In the genomic region with DNA sequence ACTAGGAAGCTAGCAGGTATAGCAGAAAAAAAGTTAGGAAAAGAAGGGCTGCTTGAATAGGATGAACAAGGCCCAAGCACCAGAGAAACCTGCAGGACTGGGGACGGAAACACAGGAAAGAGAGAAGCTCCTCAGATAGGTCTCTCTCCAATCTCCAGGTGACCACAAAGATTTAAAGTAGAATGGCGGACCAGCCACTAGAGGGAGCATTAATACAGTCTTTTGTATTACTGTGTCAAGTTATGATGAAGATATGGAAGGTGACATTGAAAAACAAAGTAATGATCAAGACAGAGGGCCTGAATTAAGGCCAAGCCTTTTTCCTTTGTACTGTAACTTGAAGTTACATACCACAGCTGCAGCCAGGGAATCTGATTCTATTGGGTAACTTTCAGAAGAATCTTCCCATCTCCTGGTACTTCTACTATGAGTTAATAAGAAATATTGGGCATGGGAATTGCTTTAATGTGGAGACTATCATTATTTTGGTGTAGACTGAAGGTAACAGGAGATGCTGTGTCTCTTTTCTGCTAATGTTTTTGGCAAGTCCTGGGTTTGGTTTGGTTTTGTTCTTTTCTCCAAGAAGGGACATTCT, we compare ENCODE assay signal across 8 cellular contexts. TPM values are rescaled to one million over a fixed set of nuclear protein-coding genes. Genes with fewer than 3 reads are reported as not detected.
DNase-seq lines count a peak whose midpoint lies in the region; ATAC-seq, FAIRE-seq and TF ChIP-seq lines count a peak whose summit lies in the region.

No MANE protein-coding gene starts in this region.

- no peaks in the 10 kb centered on the region for H3K27me3 ChIP-seq in dorsolateral prefrontal cortex
- peaks cover 0 to 3% of the 10 kb centered on the region in 2 donors for H3K27me3 ChIP-seq in tibial artery

- no peak overlapping the region for H3K4me3 ChIP-seq in A549
- H3K4me3 ChIP-seq in NB4 (ENCODE audit: low read depth, low read length): no peak overlapping the region
- no peak overlapping the region for H3K4me3 ChIP-seq in dorsolateral prefrontal cortex
- H3K4me3 ChIP-seq in tibial artery: no peak overlapping the region

- peak overlapping the region in 1 of 8 donors; percentile 16 for H3K4me3 Mint-ChIP-seq in naive B cell

- H3K4me2 ChIP-seq in A549: no peak overlapping the region

- POLR2A ChIA-PET in A549 (lab: Yijun Ruan, JAX): no interaction called here

- H3K27me3 Mint-ChIP-seq in naive B cell: no peaks in the 10 kb centered on the region

- CTCF ChIA-PET in A549 (lab: Yijun Ruan, JAX): interaction anchor here (0.6 to 3.8 kb wide), 17 partner anchors 9 to 375 kb away, joined by 3 to 28 read pairs (median 5); no protein-coding TSS in a partner anchor

- TF ChIP-seq POLR2A in A549 (IDR thresholded peaks at IDR 0.05; ENCODE audit: low read length) (no peak), NB4 (IDR thresholded peaks at IDR 0.05; ENCODE audit: extremely low read depth, insufficient read length) (no peak)

- no peak for TF ChIP-seq EP300 in A549 (IDR thresholded peaks at IDR 0.05)

- intact Hi-C loops in dorsolateral prefrontal cortex (cut with DNase I): no loop called here
- intact Hi-C loops in tibial artery (cut with DNase I; ENCODE audit: low total_unique reads): no loop called here

- ATAC-seq in A549 (peak; percentile 84 to 93), HG02642 (IDR thresholded peaks at IDR 0.05; ENCODE audit: poor library complexity, unreplicated experiment) (peak; percentile 73), naive B cell (ENCODE audit: low read depth in 2 of 2) (peak; percentile 90 to 94)

- WGBS in A549 (ENCODE audit: missing lambda C conversion rate): 2% methylated on average over 2 of the region's 2 CpGs

- H3K27ac Mint-ChIP-seq in naive B cell: peak overlapping the region in 4 of 6 donors; percentile 49 to 90 (median 78)

- H3K4me1 ChIP-seq in A549 (no peaks in the 10 kb centered on the region), tibial artery (no peaks in the 10 kb centered on the region)

- peaks cover 0 to 14% of the 10 kb centered on the region in 2 donors for H3K36me3 Mint-ChIP-seq in naive B cell

- H3K27ac ChIP-seq in A549 (no peak overlapping the region), dorsolateral prefrontal cortex (no peak overlapping the region), tibial artery (no peak overlapping the region)

- H3K36me3 ChIP-seq in tibial artery: no peaks in the 10 kb centered on the region

- DNase-seq in A549 (ENCODE audit: low read depth in 1 of 2, low spot score in 1 of 2) (peak; percentile 36 to 45), NB4 (ENCODE audit: low read depth) (peak; percentile 62), dorsolateral prefrontal cortex (peak in 2 of 10 donors; percentile 21 to 32), naive B cell (peak; percentile 58), tibial artery (peak in 1 of 2 donors; percentile 24)
- DNase-seq in activated CD4-positive, CD25-positive, alpha-beta regulatory T cell treated with anti-CD3 and anti-CD28 coated beads, Interleukin-2, amount 50 U/mL, for 72 hours: peak; percentile 44

- peak; percentile 94 for FAIRE-seq in A549 (lab: Jason Lieb, UNC)

- peaks cover 55 to 73% (median 55%) of the 10 kb centered on the region in 3 donors for H3K4me1 Mint-ChIP-seq in naive B cell

- TF ChIP-seq CTCF in A549 (IDR thresholded peaks at IDR 0.05) (peak; percentile 61), GM12872 (IDR thresholded peaks at IDR 0.05; ENCODE audit: insufficient read depth, low read depth, low read length) (peak; percentile 70), NB4 (IDR thresholded peaks at IDR 0.05; ENCODE audit: low read depth, low read length) (peak; percentile 49), dorsolateral prefrontal cortex (IDR thresholded peaks at IDR 0.05 in 54 of 56, conservative IDR thresholded peaks at IDR 0.05 in 2 of 56; ENCODE audit: low read depth in 1 of 56, partially characterized antibody in 56 of 56) (peak; percentile 38 to 74 (median 58)), tibial artery (IDR thresholded peaks at IDR 0.05) (peak; percentile 35 to 36)

- H3K9me3 ChIP-seq in A549 (no peaks in the 10 kb centered on the region), tibial artery (peaks cover 0 to 4% (median 2%) of the 10 kb centered on the region in 3 donors)

- no peaks in the 10 kb centered on the region for H3K9me3 Mint-ChIP-seq in naive B cell

- TF ChIP-seq RAD21 in A549 (conservative IDR thresholded peaks at IDR 0.05 in 1 of 2, IDR thresholded peaks at IDR 0.05 in 1 of 2): peak; percentile 29 to 39; a peak in 3 of 5 replicates

TF ChIP-seq in A549, 52 proteins besides CTCF, POLR2A, EP300 and RAD21 (continues in another document):
- TF ChIP-seq ZFP36 (IDR thresholded peaks at IDR 0.05; ENCODE audit: borderline replicate concordance, partially characterized antibody) (no peak), RARB (CRISPR knock-in tag; IDR thresholded peaks at IDR 0.05) (no peak), MAZ (IDR thresholded peaks at IDR 0.05; ENCODE audit: borderline replicate concordance, low read depth, low read length) (no peak), PHF8 (IDR thresholded peaks at IDR 0.05; ENCODE audit: borderline replicate concordance, low read depth) (no peak), HOXB13 (CRISPR knock-in tag; IDR thresholded peaks at IDR 0.05; ENCODE audit: low read depth) (no peak), GATA3 (IDR thresholded peaks at IDR 0.05; ENCODE audit: borderline replicate concordance) (no peak), FOXS1 (CRISPR knock-in tag; IDR thresholded peaks at IDR 0.05) (no peak), FOSL2 (IDR thresholded peaks at IDR 0.05) (no peak), FOSL2 (CRISPR knock-in tag; IDR thresholded peaks at IDR 0.05) (no peak), KDM1A (IDR thresholded peaks at IDR 0.05; ENCODE audit: low read depth) (no peak), TP53 (CRISPR knock-in tag; IDR thresholded peaks at IDR 0.05) (no peak)
- TF ChIP-seq, protein P1, sequence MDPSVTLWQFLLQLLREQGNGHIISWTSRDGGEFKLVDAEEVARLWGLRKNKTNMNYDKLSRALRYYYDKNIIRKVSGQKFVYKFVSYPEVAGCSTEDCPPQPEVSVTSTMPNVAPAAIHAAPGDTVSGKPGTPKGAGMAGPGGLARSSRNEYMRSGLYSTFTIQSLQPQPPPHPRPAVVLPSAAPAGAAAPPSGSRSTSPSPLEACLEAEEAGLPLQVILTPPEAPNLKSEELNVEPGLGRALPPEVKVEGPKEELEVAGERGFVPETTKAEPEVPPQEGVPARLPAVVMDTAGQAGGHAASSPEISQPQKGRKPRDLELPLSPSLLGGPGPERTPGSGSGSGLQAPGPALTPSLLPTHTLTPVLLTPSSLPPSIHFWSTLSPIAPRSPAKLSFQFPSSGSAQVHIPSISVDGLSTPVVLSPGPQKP (IDR thresholded peaks at IDR 0.05; ENCODE audit: low read depth, low read length): no peak
- TF ChIP-seq, protein P2, sequence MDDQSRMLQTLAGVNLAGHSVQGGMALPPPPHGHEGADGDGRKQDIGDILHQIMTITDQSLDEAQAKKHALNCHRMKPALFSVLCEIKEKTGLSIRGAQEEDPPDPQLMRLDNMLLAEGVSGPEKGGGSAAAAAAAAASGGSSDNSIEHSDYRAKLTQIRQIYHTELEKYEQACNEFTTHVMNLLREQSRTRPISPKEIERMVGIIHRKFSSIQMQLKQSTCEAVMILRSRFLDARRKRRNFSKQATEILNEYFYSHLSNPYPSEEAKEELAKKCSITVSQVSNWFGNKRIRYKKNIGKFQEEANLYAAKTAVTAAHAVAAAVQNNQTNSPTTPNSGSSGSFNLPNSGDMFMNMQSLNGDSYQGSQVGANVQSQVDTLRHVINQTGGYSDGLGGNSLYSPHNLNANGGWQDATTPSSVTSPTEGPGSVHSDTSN (IDR thresholded peaks at IDR 0.05): no peak
- TF ChIP-seq, protein P3, sequence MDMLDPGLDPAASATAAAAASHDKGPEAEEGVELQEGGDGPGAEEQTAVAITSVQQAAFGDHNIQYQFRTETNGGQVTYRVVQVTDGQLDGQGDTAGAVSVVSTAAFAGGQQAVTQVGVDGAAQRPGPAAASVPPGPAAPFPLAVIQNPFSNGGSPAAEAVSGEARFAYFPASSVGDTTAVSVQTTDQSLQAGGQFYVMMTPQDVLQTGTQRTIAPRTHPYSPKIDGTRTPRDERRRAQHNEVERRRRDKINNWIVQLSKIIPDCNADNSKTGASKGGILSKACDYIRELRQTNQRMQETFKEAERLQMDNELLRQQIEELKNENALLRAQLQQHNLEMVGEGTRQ (IDR thresholded peaks at IDR 0.05): no peak
- TF ChIP-seq, protein P4, sequence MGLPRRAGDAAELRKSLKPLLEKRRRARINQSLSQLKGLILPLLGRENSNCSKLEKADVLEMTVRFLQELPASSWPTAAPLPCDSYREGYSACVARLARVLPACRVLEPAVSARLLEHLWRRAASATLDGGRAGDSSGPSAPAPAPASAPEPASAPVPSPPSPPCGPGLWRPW (IDR thresholded peaks at IDR 0.05): no peak

RNA-seq across cellular contexts. Expression of a gene that starts 33.8 kb away (rescaled TPM):
- polyA plus RNA-seq in A549 (2011; rRNA removed): 0.04 and 0.17 TPM in 2 replicates
- 0.03 and 0.04 TPM in 2 replicates for polyA plus RNA-seq in A549 (2012; cell fraction: cytosol; rRNA removed)
- polyA plus RNA-seq in A549 (2012; cell fraction: nucleus; rRNA removed): not detected in 2 replicates
- polyA plus RNA-seq in A549 (2017; fragmentation: RNase III; extraction: RNeasy Plus Mini Kit Qiagen cat#74134 plus additional on column Dnase treatment): 0.03 to 0.05 TPM in 2 of 3 replicates, not detected in the other
- 0.39 and 1.7 TPM in 2 replicates for polyA minus RNA-seq in A549 (2011; rRNA and poly(A)+ RNA removed)
- total RNA-seq in dorsolateral prefrontal cortex: 1 to 10 TPM in 36 of 120 experiments, under 1 TPM in 84; 0.18 to 3.2 (median 0.80) TPM
- polyA plus RNA-seq in naive B cell (ENCODE audit: low read depth in 6 of 6): not detected

RNA-seq across cellular contexts. Expression of a gene that starts 44.9 kb away (rescaled TPM):
- polyA plus RNA-seq in A549 (2011; rRNA removed) (not detected in 2 replicates), A549 (2017; fragmentation: RNase III; extraction: RNeasy Plus Mini Kit Qiagen cat#74134 plus additional on column Dnase treatment) (not detected in 3 replicates), naive B cell (ENCODE audit: low read depth in 6 of 6) (not detected)
- polyA plus RNA-seq in A549 (2012; cell fraction: cytosol; rRNA removed): not detected in 2 replicates
- polyA plus RNA-seq in A549 (2012; cell fraction: nucleus; rRNA removed): not detected in 2 replicates
- not detected in 2 replicates for polyA minus RNA-seq in A549 (2011; rRNA and poly(A)+ RNA removed)
- under 1 TPM in 51 of 120 experiments, not detected in 69; 0.06 to 0.84 (median 0.28) TPM for total RNA-seq in dorsolateral prefrontal cortex

RNA-seq across cellular contexts. Expression of a gene that starts 54.8 kb away (rescaled TPM):
- 96.8 and 107 TPM in 2 replicates for polyA plus RNA-seq in A549 (2011; rRNA removed)
- 101 and 115 TPM in 2 replicates for polyA plus RNA-seq in A549 (2012; cell fraction: cytosol; rRNA removed)
- 57.5 and 58.2 TPM in 2 replicates for polyA plus RNA-seq in A549 (2012; cell fraction: nucleus; rRNA removed)
- 127 to 132 TPM (median 128 TPM) in 3 replicates for polyA plus RNA-seq in A549 (2017; fragmentation: RNase III; extraction: RNeasy Plus Mini Kit Qiagen cat#74134 plus additional on column Dnase treatment)
- polyA minus RNA-seq in A549 (2011; rRNA and poly(A)+ RNA removed): 51.0 and 66.0 TPM in 2 replicates
- total RNA-seq in dorsolateral prefrontal cortex: 10 to 100 TPM; 17.2 to 43.4 (median 26.1) TPM
- 10 to 100 TPM in 5 of 6 donors, 1 to 10 TPM in 1; 9.7 to 16.0 (median 11.7) TPM for polyA plus RNA-seq in naive B cell (ENCODE audit: low read depth in 6 of 6)
